30 cellular contexts compared by ENCODE assay signal in the genomic region with DNA sequence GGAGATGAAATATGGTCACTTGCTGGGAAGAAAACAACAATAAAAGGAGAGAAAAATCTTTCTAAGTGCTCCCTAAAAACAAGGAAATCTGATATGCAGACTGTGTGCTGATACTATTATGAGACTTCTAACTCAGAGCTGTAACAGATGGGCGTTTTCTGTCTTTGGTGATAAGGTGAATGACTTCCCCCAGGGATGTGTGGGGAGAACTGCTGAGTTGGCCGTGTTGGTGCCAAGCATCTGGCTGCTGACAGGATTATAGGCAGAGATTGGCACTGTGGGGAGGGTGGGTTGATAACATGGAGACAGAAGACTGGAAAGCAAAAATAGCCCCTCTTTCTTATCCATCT.
DNase-seq lines count a peak whose midpoint lies in the region; ATAC-seq, FAIRE-seq and TF ChIP-seq lines count a peak whose summit lies in the region.
"Had no signal": no experiment of that assay in that cellular context is flagged by ENCODE, and none has a peak within 500 bp of the region (broad histone marks: within the 10 kb centered on the region; RNA-seq: fewer than 3 reads in every experiment).

No MANE protein-coding gene starts in this region.

- H3K36me3 ChIP-seq in BE2C (no peaks in the 10 kb centered on the region), Peyer's patch (no peaks in the 10 kb centered on the region), kidney (ENCODE audit: control insufficient read depth in 1 of 2, insufficient read depth in 2 of 2, low read length in 2 of 2) (no peaks in the 10 kb centered on the region), body of pancreas (replicated peaks in 1 of 2; ENCODE audit: insufficient read depth in 1 of 2, low read depth in 2 of 2) (no peaks in the 10 kb centered on the region)
- H3K36me3 ChIP-seq: BLaER1, breast epithelium, prostate gland, SJCRH30, upper lobe of right lung had no signal

- 29 to 31% methylated on average over 2 of the region's 2 CpGs for WGBS in body of pancreas, 2 donors

- TF ChIP-seq POLR2A in Peyer's patch (IDR thresholded peaks at IDR 0.05), result no peak
- no peak for TF ChIP-seq POLR2A in body of pancreas (IDR thresholded peaks at IDR 0.05)

- H3K4me3 Mint-ChIP-seq in progenitor cell of endocrine pancreas (ENCODE audit: low read depth), result no peak overlapping the region
- H3K4me3 Mint-ChIP-seq: activated CD4-positive, alpha-beta T cell treated with anti-CD3 and anti-CD28 coated beads, Interleukin-2, amount 10 ng/mL, durations not matched to agents 24 days and 14 days; activated naive CD4-positive, alpha-beta T cell treated with anti-CD3 and anti-CD28 coated beads, Interleukin-2, amount 50 U/mL, for 24 hours; HFFc6; naive thymus-derived CD4-positive, alpha-beta T cell; stimulated activated memory B cell treated with anti-CD40 and anti-IgM and Interleukin-4, amounts not matched to agents 10 μg/mL and 1 μg/mL and 100 μg/mL, for 72 hours; WTC11 had no signal

- H3K36me3 Mint-ChIP-seq in progenitor cell of endocrine pancreas (ENCODE audit: insufficient read depth), result no peaks in the 10 kb centered on the region
- H3K36me3 Mint-ChIP-seq: activated naive CD4-positive, alpha-beta T cell treated with anti-CD3 and anti-CD28 coated beads, Interleukin-2, amount 50 U/mL, for 24 hours; naive thymus-derived CD4-positive, alpha-beta T cell; stimulated activated memory B cell treated with anti-CD40 and anti-IgM and Interleukin-4, amounts not matched to agents 10 μg/mL and 1 μg/mL and 100 μg/mL, for 72 hours; WTC11 had no signal

- H3K27ac ChIP-seq in Peyer's patch (peak overlapping the region in 2 of 4 donors; percentile 1 to 68), kidney (ENCODE audit: low read depth in 2 of 2, low read length in 2 of 2) (no peak overlapping the region), body of pancreas (no peak overlapping the region)
- H3K27ac ChIP-seq: BLaER1, breast epithelium, prostate gland, SJCRH30, upper lobe of right lung had no signal

- intact Hi-C loops in kidney (cut with DNase I), result no loop called here
- intact Hi-C loops in body of pancreas (cut with DNase I), result no loop called here

- H3K27ac Mint-ChIP-seq in progenitor cell of endocrine pancreas, result no peak overlapping the region
- H3K27ac Mint-ChIP-seq: activated CD4-positive, alpha-beta T cell treated with anti-CD3 and anti-CD28 coated beads, Interleukin-2, amount 10 ng/mL, durations not matched to agents 24 days and 14 days; activated naive CD4-positive, alpha-beta T cell treated with anti-CD3 and anti-CD28 coated beads, Interleukin-2, amount 50 U/mL, for 24 hours; activated T-helper 2 cell treated with anti-CD3 and anti-CD28 coated beads, Interferon-gamma antibody, Interleukin-2, Interleukin-4, amounts not matched to agents 10 μg/mL and 5 μg/mL and 100 μg/mL, durations not matched to agents 14 hours and 24 hours and 36 hours; HFFc6; naive thymus-derived CD4-positive, alpha-beta T cell; stimulated activated memory B cell treated with anti-CD40 and anti-IgM and Interleukin-4, amounts not matched to agents 10 μg/mL and 1 μg/mL and 100 μg/mL, for 72 hours; WTC11 had no signal

- H3K27me3 Mint-ChIP-seq in progenitor cell of endocrine pancreas, result peaks cover 6% of the 10 kb centered on the region
- H3K27me3 Mint-ChIP-seq: stimulated activated memory B cell treated with anti-CD40 and anti-IgM and Interleukin-4, amounts not matched to agents 10 μg/mL and 1 μg/mL and 100 μg/mL, for 72 hours had no signal

- ATAC-seq in body of pancreas, result no peak
- ATAC-seq: naive thymus-derived CD4-positive, alpha-beta T cell; stimulated activated memory B cell treated with anti-CD40 and anti-IgM and Interleukin-4, amounts not matched to agents 10 μg/mL and 1 μg/mL and 100 μg/mL, for 72 hours; upper lobe of right lung; WTC11 had no signal

- H3K9ac ChIP-seq in kidney (ENCODE audit: low read length in 2 of 2), result no peak overlapping the region
- H3K9ac ChIP-seq: BLaER1 had no signal

- peak; percentile 28 for DNase-seq in BE2C
- DNase-seq in DMS 273 treated with DMSO at 0.1 percent for 48 hours (lab: John Stamatoyannopoulos, UW), result peak; percentile 86
- DNase-seq in Peyer's patch, result peak in 2 of 3 donors; percentile 49 to 54
- DNase-seq in kidney, result peak; percentile 28
- DNase-seq in body of pancreas, result no peak
- DNase-seq in DMS114 treated with DMSO at 0.1 percent for 48 hours (lab: John Stamatoyannopoulos, UW; ENCODE audit: unreplicated experiment), result no peak
- DNase-seq in HCEC 1CT, result no peak
- DNase-seq in progenitor cell of endocrine pancreas (ENCODE audit: low spot score, unreplicated experiment), result no peak
- DNase-seq: activated CD4-positive, alpha-beta T cell treated with anti-CD3 and anti-CD28 coated beads, Interleukin-2, amount 10 ng/mL, durations not matched to agents 24 days and 14 days; activated CD8-positive, alpha-beta memory T cell treated with anti-CD3 and anti-CD28 coated beads for 24 hours; activated T-cell treated with anti-CD3 and anti-CD28 coated beads for 4 hours; amniotic stem cell; COR-L47; DND-41; GF-D8; HFFc6; Kasumi-1; naive thymus-derived CD4-positive, alpha-beta T cell; NCI-H1436 treated with DMSO at 0.1 percent for 48 hours; NCI-H526; nucleus accumbens; SJCRH30; upper lobe of right lung had no signal

- peaks cover 3% of the 10 kb centered on the region for H3K9me3 Mint-ChIP-seq in progenitor cell of endocrine pancreas (ENCODE audit: low read depth)
- H3K9me3 Mint-ChIP-seq: activated CD4-positive, alpha-beta T cell treated with anti-CD3 and anti-CD28 coated beads, Interleukin-2, amount 10 ng/mL, durations not matched to agents 24 days and 14 days; activated T-helper 2 cell treated with anti-CD3 and anti-CD28 coated beads, Interferon-gamma antibody, Interleukin-2, Interleukin-4, amounts not matched to agents 10 μg/mL and 5 μg/mL and 100 μg/mL, durations not matched to agents 14 hours and 24 hours and 36 hours; stimulated activated memory B cell treated with anti-CD40 and anti-IgM and Interleukin-4, amounts not matched to agents 10 μg/mL and 1 μg/mL and 100 μg/mL, for 72 hours had no signal

- peaks cover 5% of the 10 kb centered on the region for H3K4me1 Mint-ChIP-seq in progenitor cell of endocrine pancreas (ENCODE audit: low read depth)
- H3K4me1 Mint-ChIP-seq: activated CD4-positive, alpha-beta T cell treated with anti-CD3 and anti-CD28 coated beads, Interleukin-2, amount 10 ng/mL, durations not matched to agents 24 days and 14 days; activated naive CD4-positive, alpha-beta T cell treated with anti-CD3 and anti-CD28 coated beads, Interleukin-2, amount 50 U/mL, for 24 hours; naive thymus-derived CD4-positive, alpha-beta T cell; stimulated activated memory B cell treated with anti-CD40 and anti-IgM and Interleukin-4, amounts not matched to agents 10 μg/mL and 1 μg/mL and 100 μg/mL, for 72 hours; WTC11 had no signal

- H3K27me3 ChIP-seq in BE2C (no peaks in the 10 kb centered on the region), Peyer's patch (no peaks in the 10 kb centered on the region), body of pancreas (no peaks in the 10 kb centered on the region)
- H3K27me3 ChIP-seq: BLaER1, breast epithelium, SJCRH30, upper lobe of right lung had no signal

- H3K9me3 ChIP-seq in BE2C, result no peaks in the 10 kb centered on the region
- no peaks in the 10 kb centered on the region for H3K9me3 ChIP-seq in Peyer's patch
- no peaks in the 10 kb centered on the region for H3K9me3 ChIP-seq in kidney (ENCODE audit: control insufficient read depth in 1 of 2, low read length in 2 of 2)
- H3K9me3 ChIP-seq in body of pancreas, result no peaks in the 10 kb centered on the region
- H3K9me3 ChIP-seq: BLaER1, breast epithelium, prostate gland, SJCRH30, upper lobe of right lung had no signal

- FAIRE-seq in kidney (lab: Jason Lieb, UNC), result no peak

- H3K4me3 ChIP-seq in BE2C (ENCODE audit: low read depth, low read length) (no peak overlapping the region), Peyer's patch (no peak overlapping the region), kidney (ENCODE audit: low read length in 2 of 2) (no peak overlapping the region), body of pancreas (no peak overlapping the region)
- H3K4me3 ChIP-seq: BLaER1, breast epithelium, prostate gland, SJCRH30, upper lobe of right lung had no signal

- TF ChIP-seq CTCF in BE2C (IDR thresholded peaks at IDR 0.05; ENCODE audit: low read depth, low read length) (no peak), Peyer's patch (IDR thresholded peaks at IDR 0.05) (no peak), kidney (IDR thresholded peaks at IDR 0.05; ENCODE audit: borderline replicate concordance, extremely low read depth, insufficient read depth) (no peak), body of pancreas (IDR thresholded peaks at IDR 0.05) (no peak), progenitor cell of endocrine pancreas (IDR thresholded peaks at IDR 0.05; ENCODE audit: unreplicated experiment) (no peak)

- 0 out of 2 replicates have a peak, but pooled peaks cover 6% of the 10 kb centered on the region for H3K4me1 ChIP-seq in BE2C
- peaks cover 0 to 17% (median 0%) of the 10 kb centered on the region in 4 donors for H3K4me1 ChIP-seq in Peyer's patch
- no peaks in the 10 kb centered on the region for H3K4me1 ChIP-seq in kidney (ENCODE audit: control insufficient read depth in 1 of 2, insufficient read depth in 1 of 2, low read depth in 1 of 2, low read length in 2 of 2)
- no peaks in the 10 kb centered on the region for H3K4me1 ChIP-seq in body of pancreas
- H3K4me1 ChIP-seq: BLaER1, breast epithelium, prostate gland, upper lobe of right lung had no signal

Comparison
In these comparisons a context has a peak if more than half of its experiments do, and no peak if none do; other contexts are left out.
1. DNase-seq: peak in BE2C (single experiment), DMS 273 treated with DMSO at 0.1 percent for 48 hours (single experiment), Peyer's patch (2 of 3) and kidney (single experiment); none in body of pancreas (0 of 4), DMS114 treated with DMSO at 0.1 percent for 48 hours (single experiment), HCEC 1CT (single experiment) and progenitor cell of endocrine pancreas (single experiment).